ENCODE assay signal across 10 cellular contexts in the genomic region with DNA sequence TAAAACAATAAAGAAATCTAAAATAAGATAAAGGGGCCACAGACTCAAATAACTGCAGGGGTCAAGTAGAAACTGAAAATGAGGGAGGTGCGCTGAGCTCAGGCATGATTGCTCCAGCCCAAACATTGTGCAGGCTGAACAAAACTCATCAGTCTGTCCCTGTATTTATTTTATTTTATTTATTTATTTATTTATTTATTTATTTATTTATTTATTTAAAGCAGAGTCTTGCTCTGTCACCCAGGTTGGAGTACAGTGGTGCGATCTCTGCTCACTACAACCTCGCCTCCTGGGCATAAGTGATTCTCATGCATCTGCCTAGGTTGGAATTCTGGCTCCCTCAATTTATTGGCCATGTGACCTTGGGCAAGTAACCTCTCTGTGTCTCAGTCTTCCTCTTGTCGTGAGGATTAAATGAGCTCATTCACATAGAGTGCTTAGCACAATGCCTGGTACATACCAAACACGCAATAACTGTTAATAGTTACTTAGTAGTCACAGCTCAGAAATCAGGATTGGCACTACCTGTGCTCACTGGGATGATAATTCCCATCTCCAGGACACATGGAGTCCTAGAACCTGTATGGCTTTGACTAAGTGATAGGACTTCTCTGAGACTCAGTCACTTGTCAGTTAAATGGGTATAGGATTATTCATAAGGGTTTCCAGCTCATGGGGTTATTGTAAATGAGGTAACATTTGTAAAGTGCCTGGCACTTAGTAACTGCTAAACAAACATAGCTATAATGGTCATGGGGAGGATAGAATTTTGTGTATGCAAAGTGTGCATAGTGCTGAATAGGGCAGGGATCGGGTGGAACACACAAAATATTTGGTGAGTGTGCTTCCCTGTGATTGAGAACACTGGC. TPM values are rescaled to one million over a fixed set of nuclear protein-coding genes. Genes with fewer than 3 reads are reported as not detected.
DNase-seq lines count a peak whose midpoint lies in the region; ATAC-seq, FAIRE-seq and TF ChIP-seq lines count a peak whose summit lies in the region.
"Had no signal": no experiment of that assay in that cellular context is flagged by ENCODE, and none has a peak within 500 bp of the region (broad histone marks: within the 10 kb centered on the region; RNA-seq: fewer than 3 reads in every experiment).

No MANE protein-coding gene starts in this region.

- H3K27me3 ChIP-seq in NT2/D1 (ENCODE audit: insufficient read depth, insufficient read length): peaks cover 71% of the 10 kb centered on the region
- H3K27me3 ChIP-seq in psoas muscle (ENCODE audit: insufficient read depth in 3 of 3, low read length in 2 of 3): no peaks in the 10 kb centered on the region

- intact Hi-C loops in psoas muscle (cut with DNase I) (no loop called here), kidney (cut with DNase I) (no loop called here)

- H3K9me3 ChIP-seq in NT2/D1 (ENCODE audit: insufficient read depth, low read length) (no peaks in the 10 kb centered on the region), psoas muscle (no peaks in the 10 kb centered on the region), kidney (ENCODE audit: control insufficient read depth in 1 of 2, low read length in 2 of 2) (no peaks in the 10 kb centered on the region)

- H3K27ac ChIP-seq in psoas muscle (peak overlapping the region; percentile 92), kidney (ENCODE audit: low read depth in 2 of 2, low read length in 2 of 2) (no peak overlapping the region)

- H3K4me3 ChIP-seq in NT2/D1 (ENCODE audit: insufficient read length, low read depth) (peak overlapping the region; percentile 57), epithelial cell of esophagus (ENCODE audit: low read length) (no peak overlapping the region), psoas muscle (peak overlapping the region; percentile 59), kidney (ENCODE audit: low read length in 2 of 2) (no peak overlapping the region)

- ATAC-seq in psoas muscle (peak; percentile 43 to 79 (median 62)), HG03432 (IDR thresholded peaks at IDR 0.05; ENCODE audit: unreplicated experiment) (no peak), GM19395 (IDR thresholded peaks at IDR 0.05; ENCODE audit: unreplicated experiment) (no peak), HG03457 (IDR thresholded peaks at IDR 0.05; ENCODE audit: unreplicated experiment) (no peak)

- TF ChIP-seq CTCF in epithelial cell of esophagus (IDR thresholded peaks at IDR 0.05; ENCODE audit: insufficient read depth, low read depth, low read length, missing control alignments) (no peak), psoas muscle (IDR thresholded peaks at IDR 0.05) (no peak), kidney (IDR thresholded peaks at IDR 0.05; ENCODE audit: borderline replicate concordance, extremely low read depth, insufficient read depth) (no peak)

- DNase-seq in ELR (ENCODE audit: low read depth) (peak; percentile 34), NT2/D1 (ENCODE audit: low read depth, low spot score) (no peak), epithelial cell of esophagus (ENCODE audit: low read depth) (peak; percentile 42), psoas muscle (no peak), kidney (no peak)
- DNase-seq: NCI-H1436 treated with DMSO at 0.1 percent for 48 hours had no signal

- FAIRE-seq in kidney (lab: Jason Lieb, UNC): no peak

- peaks cover 19% of the 10 kb centered on the region for H3K36me3 ChIP-seq in NT2/D1 (ENCODE audit: insufficient read depth, insufficient read length, low read length)
- H3K36me3 ChIP-seq in psoas muscle (ENCODE audit: insufficient read depth in 1 of 2, low read depth in 1 of 2): peaks cover 0 to 19% of the 10 kb centered on the region in 2 donors
- no peaks in the 10 kb centered on the region for H3K36me3 ChIP-seq in kidney (ENCODE audit: control insufficient read depth in 1 of 2, insufficient read depth in 2 of 2, low read length in 2 of 2)

- peaks cover 14% of the 10 kb centered on the region for H3K4me1 ChIP-seq in NT2/D1 (ENCODE audit: insufficient read depth, insufficient read length)
- peaks cover 53% of the 10 kb centered on the region for H3K4me1 ChIP-seq in psoas muscle
- peaks cover 0 to 2% of the 10 kb centered on the region in 2 donors for H3K4me1 ChIP-seq in kidney (ENCODE audit: control insufficient read depth in 1 of 2, insufficient read depth in 1 of 2, low read depth in 1 of 2, low read length in 2 of 2)

- H3K9ac ChIP-seq in NT2/D1 (ENCODE audit: insufficient read length, low read depth) (peak overlapping the region; percentile 80), kidney (ENCODE audit: low read length in 2 of 2) (no peak overlapping the region)

- 35 to 62% (median 36%) methylated on average over 6 of the region's 6 CpGs for WGBS in psoas muscle, 3 donors

RNA-seq across cellular contexts. Expression of gene SPEG, which starts 6.0 kb away (rescaled TPM):
- total RNA-seq in psoas muscle (100 to 1,000 TPM; 239 to 419 (median 304) TPM), kidney (26.6 TPM)
- polyA plus RNA-seq in psoas muscle (100 to 1,000 TPM in 2 of 3 donors, 10 to 100 TPM in 1; 34.8 to 190 (median 133) TPM), kidney (ENCODE audit: insufficient read depth, low read depth, low replicate concordance) (13.1 TPM)

RNA-seq across cellular contexts. Expression of gene DES, which starts 22.4 kb away (rescaled TPM):
- total RNA-seq in psoas muscle: over 10,000 TPM; 12,653 to 14,820 (median 13,821) TPM
- over 10,000 TPM in 2 of 3 donors, 1,000 to 10,000 TPM in 1; 8,143 to 13,925 (median 13,727) TPM for polyA plus RNA-seq in psoas muscle
- 74.2 TPM for total RNA-seq in kidney
- polyA plus RNA-seq in kidney (ENCODE audit: insufficient read depth, low read depth, low replicate concordance): 30.0 TPM
- total RNA-seq: epithelial cell of proximal tubule had no signal

RNA-seq across cellular contexts. Expression of gene DNPEP, which starts 52.9 kb away (rescaled TPM):
- total RNA-seq in psoas muscle (10 to 100 TPM; 60.9 to 88.3 (median 63.9) TPM), kidney (53.3 TPM)
- polyA plus RNA-seq in psoas muscle (10 to 100 TPM; 46.7 to 93.1 (median 68.7) TPM), kidney (ENCODE audit: insufficient read depth, low read depth, low replicate concordance) (71.0 TPM)

RNA-seq across cellular contexts. Expression of gene GMPPA, which starts 58.1 kb away (rescaled TPM):
- total RNA-seq in psoas muscle (10 to 100 TPM; 14.4 to 23.4 (median 18.2) TPM), kidney (33.9 TPM)
- polyA plus RNA-seq in psoas muscle (10 to 100 TPM; 20.0 to 33.8 (median 26.9) TPM), kidney (ENCODE audit: insufficient read depth, low read depth, low replicate concordance) (53.1 TPM)

Comparison
In these comparisons a context has a peak if more than half of its experiments do, and no peak if none do; other contexts are left out.
1. DNase-seq: peak in ELR (single experiment) and epithelial cell of esophagus (single experiment); none in NT2/D1 (single experiment), psoas muscle (0 of 2) and kidney (single experiment).
2. H3K4me3 ChIP-seq: peak in NT2/D1 (single experiment) and psoas muscle (single experiment); none in epithelial cell of esophagus (single experiment) and kidney (0 of 2).
3. ATAC-seq: peak in psoas muscle (4 of 4); none in HG03432 (single experiment), GM19395 (single experiment) and HG03457 (single experiment).
4. RNA of gene DES, which starts 22.4 kb away (total RNA-seq): 12,653 to 14,820 TPM in psoas muscle; 74.2 TPM in kidney (single experiment); every median in the first group is over 100 times any median in the second.